Comparison of ENCODE assay signal across 25 cellular contexts in the genomic region with DNA sequence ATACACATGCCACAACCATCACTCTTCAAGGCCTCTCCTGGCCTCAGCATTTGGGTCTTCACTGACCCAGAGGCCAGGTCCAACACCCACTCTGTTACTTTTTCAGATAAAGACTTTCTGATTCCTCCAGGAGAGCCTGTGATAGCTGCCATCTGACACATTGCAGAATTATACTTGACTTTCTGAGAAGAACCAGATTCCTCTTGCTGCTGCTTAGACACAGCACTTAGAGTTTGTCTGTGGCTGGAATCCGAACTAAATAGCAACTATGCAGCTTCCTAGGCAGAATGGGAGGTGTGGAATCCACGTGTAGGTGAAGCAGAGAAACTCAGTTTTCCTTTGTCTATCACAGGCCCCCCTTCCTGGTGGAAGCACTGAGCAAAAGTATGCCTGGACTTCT.
"Had no signal": no experiment of that assay in that cellular context is flagged by ENCODE, and none has a peak within 500 bp of the region (broad histone marks: within the 10 kb centered on the region; RNA-seq: fewer than 3 reads in every experiment).

No MANE protein-coding gene starts in this region.

- H2AFZ ChIP-seq: neural progenitor cell had no signal

- H3K27me3 ChIP-seq: heart left ventricle, neural progenitor cell, neutrophil, sigmoid colon, spleen, suprapubic skin, tibial artery, upper lobe of left lung had no signal

- ATAC-seq: heart left ventricle; lower lobe of right lung; naive thymus-derived CD8-positive, alpha-beta T cell; right cardiac atrium; stimulated activated effector memory CD8-positive, alpha-beta T cell treated with anti-CD3 and anti-CD28 coated beads, Interleukin-12 subunit alpha, Interleukin-12 subunit beta, amount 100 ng/mL, for 72 hours had no signal

- DNase-seq: heart left ventricle; hypothalamus; islet precursor cell; left ventricle myocardium inferior; lower lobe of right lung; mesenchymal stem cell; naive thymus-derived CD8-positive, alpha-beta T cell; nephron progenitor cell; occipital lobe; retina; right cardiac atrium; sigmoid colon; small intestine; spleen; stimulated activated CD4-positive, alpha-beta T cell treated with anti-CD3 and anti-CD28 coated beads, Interleukin-4, amount 100 ng/mL, for 24 hours; stimulated activated naive CD4-positive, alpha-beta T cell; tibial artery; upper lobe of left lung had no signal

- H3K4me1 ChIP-seq: heart left ventricle, left ventricle myocardium inferior, lower lobe of right lung, sigmoid colon, suprapubic skin, upper lobe of left lung had no signal

- H3K9me3 Mint-ChIP-seq: naive thymus-derived CD8-positive, alpha-beta T cell; neural progenitor cell; stimulated activated effector memory CD8-positive, alpha-beta T cell treated with anti-CD3 and anti-CD28 coated beads, Interleukin-12 subunit alpha, Interleukin-12 subunit beta, amount 100 ng/mL, for 72 hours; stimulated activated naive CD8-positive, alpha-beta T cell treated with anti-CD3 and anti-CD28 coated beads, Interleukin-15, Interleukin-2, amounts not matched to agents 100 ng/mL and 50 ng/mL, for 24 hours had no signal

- H3K4me2 ChIP-seq: neural progenitor cell had no signal

- H3K4me3 ChIP-seq: heart left ventricle, left ventricle myocardium inferior, lower lobe of right lung, neural progenitor cell, sigmoid colon, spleen, suprapubic skin, thoracic aorta, tibial artery, upper lobe of left lung had no signal

- H3K27me3 Mint-ChIP-seq: progenitor cell of endocrine pancreas had no signal

- H3K36me3 ChIP-seq: heart left ventricle, left ventricle myocardium inferior, lower lobe of right lung, neural progenitor cell, neutrophil, sigmoid colon, spleen, suprapubic skin, thoracic aorta, tibial artery, upper lobe of left lung had no signal

- H3K4me3 Mint-ChIP-seq: naive thymus-derived CD8-positive, alpha-beta T cell; nephron progenitor cell; neural progenitor cell; stimulated activated effector memory CD8-positive, alpha-beta T cell treated with anti-CD3 and anti-CD28 coated beads, Interleukin-12 subunit alpha, Interleukin-12 subunit beta, amount 100 ng/mL, for 72 hours; stimulated activated naive CD8-positive, alpha-beta T cell treated with anti-CD3 and anti-CD28 coated beads, Interleukin-15, Interleukin-2, amounts not matched to agents 100 ng/mL and 50 ng/mL, for 24 hours had no signal

- H3K27ac ChIP-seq: heart left ventricle, left ventricle myocardium inferior, lower lobe of right lung, neural progenitor cell, neutrophil, sigmoid colon, spleen, suprapubic skin, thoracic aorta, tibial artery, upper lobe of left lung had no signal

- H3K4me1 Mint-ChIP-seq: stimulated activated effector memory CD8-positive, alpha-beta T cell treated with anti-CD3 and anti-CD28 coated beads, Interleukin-12 subunit alpha, Interleukin-12 subunit beta, amount 100 ng/mL, for 72 hours had no signal

- H3K36me3 Mint-ChIP-seq: naive thymus-derived CD8-positive, alpha-beta T cell; neural progenitor cell; stimulated activated effector memory CD8-positive, alpha-beta T cell treated with anti-CD3 and anti-CD28 coated beads, Interleukin-12 subunit alpha, Interleukin-12 subunit beta, amount 100 ng/mL, for 72 hours had no signal

- H3K27ac Mint-ChIP-seq: naive thymus-derived CD8-positive, alpha-beta T cell; nephron progenitor cell; neural progenitor cell; progenitor cell of endocrine pancreas; stimulated activated effector memory CD8-positive, alpha-beta T cell treated with anti-CD3 and anti-CD28 coated beads, Interleukin-12 subunit alpha, Interleukin-12 subunit beta, amount 100 ng/mL, for 72 hours; stimulated activated naive CD8-positive, alpha-beta T cell treated with anti-CD3 and anti-CD28 coated beads, Interleukin-15, Interleukin-2, amounts not matched to agents 100 ng/mL and 50 ng/mL, for 24 hours had no signal

- H3K9me3 ChIP-seq: neutrophil, sigmoid colon, spleen, suprapubic skin, thoracic aorta, tibial artery, upper lobe of left lung had no signal
